ENCODE assay signal across 8 cellular contexts in the genomic region with DNA sequence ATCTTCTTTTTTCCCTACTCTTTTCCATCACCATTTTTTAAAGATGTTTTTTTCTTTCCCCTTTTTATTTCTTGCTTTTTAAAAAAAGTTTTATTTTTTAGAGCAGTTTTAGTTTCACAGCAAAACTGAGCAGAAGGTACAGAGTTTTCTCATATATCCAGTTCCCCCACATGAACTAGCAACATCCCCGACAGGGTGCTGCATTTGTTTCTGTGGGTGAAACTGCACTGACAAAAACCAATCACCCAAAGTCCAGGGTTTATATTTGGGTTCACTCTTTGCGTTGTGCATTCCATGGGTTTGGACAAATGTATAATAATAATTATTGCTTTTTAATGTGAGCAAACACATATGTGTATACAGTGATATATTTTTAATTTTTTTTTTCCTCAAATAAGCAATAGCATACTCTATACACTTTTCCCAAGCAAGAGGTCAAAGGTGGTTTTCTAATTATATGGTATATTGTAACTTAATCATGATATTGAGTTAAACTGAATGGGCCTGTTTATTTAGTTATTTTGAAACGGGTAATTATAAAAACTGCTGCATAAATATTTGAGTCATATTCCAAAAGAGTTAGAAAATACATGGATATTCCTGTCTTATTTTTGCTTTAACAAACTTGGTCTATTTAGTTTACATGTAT. TPM values are rescaled to one million over a fixed set of nuclear protein-coding genes. Genes with fewer than 3 reads are reported as not detected.
DNase-seq lines count a peak whose midpoint lies in the region; ATAC-seq, FAIRE-seq and TF ChIP-seq lines count a peak whose summit lies in the region.
"Had no signal": no experiment of that assay in that cellular context is flagged by ENCODE, and none has a peak within 500 bp of the region (broad histone marks: within the 10 kb centered on the region; RNA-seq: fewer than 3 reads in every experiment).

No MANE protein-coding gene starts in this region.

- H3K4me3 Mint-ChIP-seq in activated T-helper 1 cell treated with anti-CD3 and anti-CD28 coated beads, Interleukin-12 subunit alpha, Interleukin-12 subunit beta, Interleukin-2, Interleukin-4 antibody, amounts not matched to agents 30 ng/mL and 10 ng/mL and 1 ng/mL, durations not matched to agents 14 hours and 24 hours and 36 hours = peak overlapping the region; percentile 76
- H3K4me3 Mint-ChIP-seq in naive thymus-derived CD4-positive, alpha-beta T cell = peak overlapping the region; percentile 70 to 92 (median 83)

- intact Hi-C loops in activated T-helper 1 cell treated with anti-CD3 and anti-CD28 coated beads, Interleukin-12 subunit alpha, Interleukin-12 subunit beta, Interleukin-2, Interleukin-4 antibody, amounts not matched to agents 30 ng/mL and 10 ng/mL and 1 ng/mL, durations not matched to agents 14 hours and 24 hours and 36 hours (cut with micrococcal nuclease) = loop anchor here (1.0 to 10.0 kb wide), 3 partner anchors 49 to 460 kb away; a partner anchor contains a TSS
- intact Hi-C loops in naive thymus-derived CD4-positive, alpha-beta T cell (cut with micrococcal nuclease) = loop anchor here (5.0 to 10.0 kb wide), 5 partner anchors 132 to 430 kb away; a partner anchor contains a TSS

- H3K4me1 ChIP-seq in DND-41 (ENCODE audit: insufficient read depth, low read length) = peaks cover 76% of the 10 kb centered on the region
- peaks cover 17% of the 10 kb centered on the region for H3K4me1 ChIP-seq in HEK293 (ENCODE audit: control insufficient read depth, insufficient read depth, low read length)
- H3K4me1 ChIP-seq in naive thymus-derived CD4-positive, alpha-beta T cell (ENCODE audit: control insufficient read depth in 2 of 2, insufficient read depth in 2 of 2, low read length in 2 of 2) = peaks cover 92 to 93% of the 10 kb centered on the region in 2 donors
- peaks cover 24 to 32% of the 10 kb centered on the region in 2 donors for H3K4me1 ChIP-seq in small intestine (ENCODE audit: control insufficient read depth in 2 of 2, insufficient read depth in 1 of 2, low read depth in 1 of 2, low read length in 1 of 2)

- POLR2A ChIA-PET in HEK293 (lab: Yijun Ruan, JAX) = no interaction called here
- POLR2A ChIA-PET in naive thymus-derived CD4-positive, alpha-beta T cell (lab: Charles Lee) = interaction anchor here (0.9 to 1.3 kb wide), 4 partner anchors 12 to 52 kb away, joined by 3 to 5 read pairs (median 4); no protein-coding TSS in a partner anchor

- H3K27ac Mint-ChIP-seq in activated T-helper 1 cell treated with anti-CD3 and anti-CD28 coated beads, Interleukin-12 subunit alpha, Interleukin-12 subunit beta, Interleukin-2, Interleukin-4 antibody, amounts not matched to agents 30 ng/mL and 10 ng/mL and 1 ng/mL, durations not matched to agents 14 hours and 24 hours and 36 hours = peak overlapping the region; percentile 94
- peak overlapping the region; percentile 91 to 100 (median 99) for H3K27ac Mint-ChIP-seq in naive thymus-derived CD4-positive, alpha-beta T cell

- H3K9ac ChIP-seq in DND-41 (ENCODE audit: low read depth, low read length) = peak overlapping the region; percentile 58

- H3K36me3 Mint-ChIP-seq in activated T-helper 1 cell treated with anti-CD3 and anti-CD28 coated beads, Interleukin-12 subunit alpha, Interleukin-12 subunit beta, Interleukin-2, Interleukin-4 antibody, amounts not matched to agents 30 ng/mL and 10 ng/mL and 1 ng/mL, durations not matched to agents 14 hours and 24 hours and 36 hours (ENCODE audit: low read depth) = peaks cover 21% of the 10 kb centered on the region
- H3K36me3 Mint-ChIP-seq in naive thymus-derived CD4-positive, alpha-beta T cell = peaks cover 0 to 20% (median 6%) of the 10 kb centered on the region in 5 donors

- H3K36me3 ChIP-seq in DND-41 (ENCODE audit: insufficient read depth, low read length) = no peaks in the 10 kb centered on the region
- no peaks in the 10 kb centered on the region for H3K36me3 ChIP-seq in HEK293 (ENCODE audit: control insufficient read depth in 2 of 2, insufficient read depth in 1 of 2, low read length in 2 of 2)
- H3K36me3 ChIP-seq in naive thymus-derived CD4-positive, alpha-beta T cell (ENCODE audit: control insufficient read depth in 2 of 3, insufficient read depth in 3 of 3, low read length in 3 of 3) = no peaks in the 10 kb centered on the region
- H3K36me3 ChIP-seq in small intestine (ENCODE audit: control insufficient read depth in 2 of 2, insufficient read depth in 2 of 2, low read length in 2 of 2) = no peaks in the 10 kb centered on the region

- no peak for FAIRE-seq in small intestine (lab: Jason Lieb, UNC)

- peaks cover 72% of the 10 kb centered on the region for H3K79me2 ChIP-seq in DND-41 (ENCODE audit: insufficient read depth, low read length)

- H3K27me3 Mint-ChIP-seq in activated T-helper 1 cell treated with anti-CD3 and anti-CD28 coated beads, Interleukin-12 subunit alpha, Interleukin-12 subunit beta, Interleukin-2, Interleukin-4 antibody, amounts not matched to agents 30 ng/mL and 10 ng/mL and 1 ng/mL, durations not matched to agents 14 hours and 24 hours and 36 hours (ENCODE audit: insufficient read depth) = no peaks in the 10 kb centered on the region
- no peaks in the 10 kb centered on the region for H3K27me3 Mint-ChIP-seq in naive thymus-derived CD4-positive, alpha-beta T cell

- no peak overlapping the region for H2AFZ ChIP-seq in DND-41 (ENCODE audit: low read depth, low read length)

- CTCF ChIA-PET in HEK293 (lab: Yijun Ruan, JAX) = no interaction called here
- CTCF ChIA-PET in naive thymus-derived CD4-positive, alpha-beta T cell (lab: Charles Lee) = interaction anchor here (1.3 to 1.9 kb wide), 3 partner anchors 42 to 289 kb away, joined by 3 to 5 read pairs (median 4); no protein-coding TSS in a partner anchor

- ATAC-seq in DND-41 (ENCODE audit: insufficient read depth, low read depth) = no peak
- no peak for ATAC-seq in naive thymus-derived CD4-positive, alpha-beta T cell
- no peak for ATAC-seq in GM21528 (IDR thresholded peaks at IDR 0.05; ENCODE audit: low FRiP score, unreplicated experiment)

- H3K9me3 ChIP-seq in DND-41 (ENCODE audit: insufficient read depth, low read length, severe bottlenecking) (no peaks in the 10 kb centered on the region), HEK293 (ENCODE audit: control insufficient read depth, insufficient read depth, low read depth, low read length) (no peaks in the 10 kb centered on the region), small intestine (ENCODE audit: control insufficient read depth, low read depth) (no peaks in the 10 kb centered on the region)
- no peaks in the 10 kb centered on the region for H3K9me3 ChIP-seq in naive thymus-derived CD4-positive, alpha-beta T cell (ENCODE audit: control insufficient read depth in 2 of 3, low read length in 3 of 3)

- WGBS in small intestine, 3 donors = 11 to 37% (median 22%) methylated on average over 3 of the region's 3 CpGs

- TF ChIP-seq CTCF in DND-41 (IDR thresholded peaks at IDR 0.05; ENCODE audit: borderline replicate concordance, extremely low read depth, low read length, poor library complexity, severe bottlenecking) (no peak), HEK293 (tag by site-specific recombination; IDR thresholded peaks at IDR 0.05) (no peak)

- peak overlapping the region; percentile 50 for H3K4me2 ChIP-seq in DND-41 (ENCODE audit: insufficient read depth, low read length)

- H3K4me3 ChIP-seq in DND-41 (ENCODE audit: low read depth in 1 of 2, low read length in 2 of 2) = peak overlapping the region in 1 of 2 experiments; percentile 26; a peak in 2 of 4 replicates
- H3K4me3 ChIP-seq in HEK293 (ENCODE audit: low read depth, low read length) = no peak overlapping the region
- peak overlapping the region; percentile 50 for H3K4me3 ChIP-seq in naive thymus-derived CD4-positive, alpha-beta T cell (ENCODE audit: low read length)
- H3K4me3 ChIP-seq in small intestine (ENCODE audit: low read depth in 1 of 2, low read length in 2 of 2) = no peak overlapping the region
- H3K4me3 ChIP-seq: SK-N-MC had no signal

- DNase-seq in DND-41 (no peak), globus pallidus (ENCODE audit: low spot score) (no peak), small intestine (no peak)
- no peak for DNase-seq in activated T-helper 1 cell treated with anti-CD3 and anti-CD28 coated beads, Interleukin-12 subunit alpha, Interleukin-12 subunit beta, Interleukin-2, Interleukin-4 antibody, amounts not matched to agents 30 ng/mL and 10 ng/mL and 1 ng/mL, durations not matched to agents 14 hours and 24 hours and 36 hours (ENCODE audit: low spot score)
- no peak for DNase-seq in naive thymus-derived CD4-positive, alpha-beta T cell

- H3K27me3 ChIP-seq in DND-41 (ENCODE audit: insufficient read depth, low read length, poor library complexity) = no peaks in the 10 kb centered on the region
- no peaks in the 10 kb centered on the region for H3K27me3 ChIP-seq in naive thymus-derived CD4-positive, alpha-beta T cell (ENCODE audit: control insufficient read depth in 2 of 2, insufficient read depth in 2 of 2, low read length in 2 of 2)
- H3K27me3 ChIP-seq in small intestine (ENCODE audit: control insufficient read depth in 2 of 2, insufficient read depth in 2 of 2, low read length in 2 of 2) = no peaks in the 10 kb centered on the region

- H4K20me1 ChIP-seq in DND-41 (ENCODE audit: insufficient read depth, low read length) = peaks cover 10% of the 10 kb centered on the region; the same call in 1 of the 2 replicates

- H3K4me1 Mint-ChIP-seq in activated T-helper 1 cell treated with anti-CD3 and anti-CD28 coated beads, Interleukin-12 subunit alpha, Interleukin-12 subunit beta, Interleukin-2, Interleukin-4 antibody, amounts not matched to agents 30 ng/mL and 10 ng/mL and 1 ng/mL, durations not matched to agents 14 hours and 24 hours and 36 hours (ENCODE audit: low read depth) = peaks cover 86% of the 10 kb centered on the region
- peaks cover 68 to 100% (median 94%) of the 10 kb centered on the region in 7 donors for H3K4me1 Mint-ChIP-seq in naive thymus-derived CD4-positive, alpha-beta T cell

- H3K27ac ChIP-seq in DND-41 (ENCODE audit: low read length) (peak overlapping the region; percentile 99), HEK293 (ENCODE audit: extremely low read depth, low read depth, low read length) (no peak overlapping the region), small intestine (ENCODE audit: low read depth in 1 of 2, low read length in 1 of 2) (peak overlapping the region in 1 of 2 donors; percentile 46)
- H3K27ac ChIP-seq in naive thymus-derived CD4-positive, alpha-beta T cell (ENCODE audit: low read depth, low read length) = peak overlapping the region; percentile 74
- H3K27ac ChIP-seq: SK-N-MC had no signal

- no peaks in the 10 kb centered on the region for H3K9me3 Mint-ChIP-seq in activated T-helper 1 cell treated with anti-CD3 and anti-CD28 coated beads, Interleukin-12 subunit alpha, Interleukin-12 subunit beta, Interleukin-2, Interleukin-4 antibody, amounts not matched to agents 30 ng/mL and 10 ng/mL and 1 ng/mL, durations not matched to agents 14 hours and 24 hours and 36 hours
- H3K9me3 Mint-ChIP-seq in naive thymus-derived CD4-positive, alpha-beta T cell = peaks cover 0 to 1% (median 0%) of the 10 kb centered on the region in 11 donors

RNA-seq across cellular contexts. Expression of a gene that starts 50.3 kb away (rescaled TPM):
- total RNA-seq in activated T-helper 1 cell treated with anti-CD3 and anti-CD28 coated beads, Interleukin-12 subunit alpha, Interleukin-12 subunit beta, Interleukin-2, Interleukin-4 antibody, amounts not matched to agents 30 ng/mL and 10 ng/mL and 1 ng/mL, durations not matched to agents 14 hours and 24 hours and 36 hours = 79.9 and 86.8 TPM in 2 replicates
- 100 to 1,000 TPM in 4 of 5 experiments, 10 to 100 TPM in 1; 75.3 to 134 (median 109) TPM for total RNA-seq in naive thymus-derived CD4-positive, alpha-beta T cell
- polyA plus RNA-seq in naive thymus-derived CD4-positive, alpha-beta T cell = 10 to 100 TPM; 30.8 to 73.0 TPM
- polyA plus RNA-seq in small intestine = 100 to 1,000 TPM in 2 of 3 donors, 10 to 100 TPM in 1; 59.6 to 124 (median 103) TPM
